14 cellular contexts compared by ENCODE assay signal in the genomic region with DNA sequence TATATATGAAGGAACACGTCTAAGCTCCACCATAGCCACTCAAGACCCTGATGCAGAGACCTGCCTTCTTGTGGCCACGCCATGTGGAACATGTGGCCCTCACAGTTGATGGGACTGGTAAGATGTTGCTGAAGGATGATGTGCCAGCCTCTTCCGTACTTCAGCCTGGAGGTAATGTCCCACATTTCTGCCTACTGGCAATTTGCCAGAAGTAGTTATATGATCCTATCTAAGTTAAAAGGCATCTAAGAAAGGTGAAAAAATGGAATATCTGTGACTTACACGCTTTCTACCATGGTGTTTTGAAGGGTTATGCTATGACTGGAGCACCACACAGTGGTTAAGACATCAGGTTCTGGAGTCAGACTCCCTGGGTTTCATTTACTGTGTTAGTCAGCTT.
DNase-seq lines count a peak whose midpoint lies in the region; FAIRE-seq and TF ChIP-seq lines count a peak whose summit lies in the region.
"Had no signal": no experiment of that assay in that cellular context is flagged by ENCODE, and none has a peak within 500 bp of the region (broad histone marks: within the 10 kb centered on the region; RNA-seq: fewer than 3 reads in every experiment).

No MANE protein-coding gene starts in this region.

- H3K4me3 ChIP-seq in GM12865 (ENCODE audit: low read depth, low read length): no peak overlapping the region
- H3K4me3 ChIP-seq in fibroblast of the aortic adventitia (ENCODE audit: low read depth, low read length): no peak overlapping the region
- H3K4me3 ChIP-seq: BLaER1 treated with 17β-estradiol and CSF1 and Interleukin-3, amounts not matched to agents 10 nM and 100 nM; GM23338 had no signal

- peak; percentile 16 for DNase-seq in NCI-H2171 treated with DMSO at 0.1 percent for 48 hours (lab: John Stamatoyannopoulos, UW)
- DNase-seq in NCI-H2171 (lab: John Stamatoyannopoulos, UW): no peak
- peak; percentile 7 for DNase-seq in GM12865 (ENCODE audit: low read depth)
- peak; percentile 10 for DNase-seq in NCI-H69 (lab: John Stamatoyannopoulos, UW)
- DNase-seq in fibroblast of the aortic adventitia (ENCODE audit: low read depth): peak; percentile 0
- no peak for DNase-seq in urothelium cell line (ENCODE audit: low spot score)
- DNase-seq in cerebellar cortex (ENCODE audit: low spot score): no peak
- DNase-seq: Calu3; CD8-positive, alpha-beta T cell; HCEC 1CT; IMR-90 had no signal

- TF ChIP-seq CTCF in GM12865 (IDR thresholded peaks at IDR 0.05; ENCODE audit: insufficient read depth, low read depth, low read length, missing control alignments) (no peak), fibroblast of the aortic adventitia (IDR thresholded peaks at IDR 0.05; ENCODE audit: insufficient read depth, low read length) (no peak)

- FAIRE-seq in urothelium cell line (lab: Jason Lieb, UNC): no peak
- FAIRE-seq: H54 had no signal

Comparison
In these comparisons a context has a peak if more than half of its experiments do, and no peak if none do; other contexts are left out.
1. DNase-seq: peak in NCI-H2171 treated with DMSO at 0.1 percent for 48 hours (single experiment), GM12865 (single experiment), NCI-H69 (single experiment) and fibroblast of the aortic adventitia (single experiment); none in NCI-H2171 (single experiment), urothelium cell line (single experiment) and cerebellar cortex (single experiment).